ENCODE assay signal across 8 cellular contexts in genomic region chr18:812673-813404, GRCh38. TPM values are rescaled to one million over a fixed set of nuclear protein-coding genes. Genes with fewer than 3 reads are reported as not detected.
DNase-seq lines count a peak whose midpoint lies in the region; ATAC-seq and TF ChIP-seq lines count a peak whose summit lies in the region.

No MANE protein-coding gene starts in this region.

- intact Hi-C loops in esophagus squamous epithelium (cut with DNase I), result no loop called here

- H3K27me3 ChIP-seq in ACC112 (ENCODE audit: insufficient read depth, low read length) (no peaks in the 10 kb centered on the region), OCI-LY1 (ENCODE audit: insufficient read depth, low read length) (no peaks in the 10 kb centered on the region), esophagus squamous epithelium (no peaks in the 10 kb centered on the region)

- DNase-seq in activated T-cell treated with anti-CD3 and anti-CD28 coated beads for 48 hours (ENCODE audit: low read depth) (peak; percentile 63), esophagus squamous epithelium (lab: John Stamatoyannopoulos, UW) (peak; percentile 13)
- DNase-seq in naive thymus-derived CD8-positive, alpha-beta T cell, result peak; percentile 39 to 87 (median 73)
- peak; percentile 63 to 90 (median 80) for DNase-seq in stimulated activated naive CD4-positive, alpha-beta T cell (lab: John Stamatoyannopoulos, UW)

- no peaks in the 10 kb centered on the region for H4K20me1 ChIP-seq in OCI-LY1 (ENCODE audit: insufficient read depth, low read length)

- H3K79me2 ChIP-seq in ACC112 (ENCODE audit: control insufficient read depth, insufficient read depth, low read length, unreplicated experiment) (peaks cover 40% of the 10 kb centered on the region), OCI-LY1 (ENCODE audit: insufficient read depth, low read length) (no peaks in the 10 kb centered on the region)

- H3K9me2 ChIP-seq in OCI-LY1 (ENCODE audit: low read depth, low read length), result no peaks in the 10 kb centered on the region

- peak overlapping the region; percentile 96 to 100 (median 98) for H3K27ac Mint-ChIP-seq in naive thymus-derived CD8-positive, alpha-beta T cell

- H3K9me3 ChIP-seq in OCI-LY1 (ENCODE audit: low read length) (no peaks in the 10 kb centered on the region), esophagus squamous epithelium (no peaks in the 10 kb centered on the region)

- H3K4me1 ChIP-seq in ACC112 (ENCODE audit: control insufficient read depth, insufficient read depth, low read length, unreplicated experiment) (peaks cover 25% of the 10 kb centered on the region), OCI-LY1 (ENCODE audit: insufficient read depth, low read length, severe bottlenecking) (peaks cover 13% of the 10 kb centered on the region), esophagus squamous epithelium (peaks cover 0 to 45% (median 14%) of the 10 kb centered on the region in 3 donors)

- ATAC-seq in GM18520 (IDR thresholded peaks at IDR 0.05; ENCODE audit: unreplicated experiment) (peak; percentile 22), HG03108 (IDR thresholded peaks at IDR 0.05; ENCODE audit: unreplicated experiment) (peak; percentile 21)
- peak; percentile 62 to 73 for ATAC-seq in naive thymus-derived CD8-positive, alpha-beta T cell

- POLR2A ChIA-PET in naive thymus-derived CD8-positive, alpha-beta T cell (lab: Charles Lee), result interaction anchor here (0.6 to 5.1 kb wide), 10 partner anchors 8 to 1777 kb away, joined by 3 to 42 read pairs (median 4); partner anchors contain the start of gene ENOSF1

- no peaks in the 10 kb centered on the region for H3F3A ChIP-seq in OCI-LY1 (ENCODE audit: insufficient read depth, low read length)

- H3K9me3 Mint-ChIP-seq in naive thymus-derived CD8-positive, alpha-beta T cell, result no peaks in the 10 kb centered on the region

- H3K27me3 Mint-ChIP-seq in naive thymus-derived CD8-positive, alpha-beta T cell, result peaks cover 0 to 3% (median 0%) of the 10 kb centered on the region in 5 donors

- H2AFZ ChIP-seq in ACC112 (ENCODE audit: low read length, unreplicated experiment) (peak overlapping the region; percentile 94), OCI-LY1 (ENCODE audit: low read length) (no peak overlapping the region)

- H3K4me3 ChIP-seq in ACC112 (ENCODE audit: low read depth, low read length) (peak overlapping the region; percentile 96), OCI-LY1 (ENCODE audit: low read depth, low read length, poor library complexity, severe bottlenecking) (peak overlapping the region; percentile 71), esophagus squamous epithelium (peak overlapping the region; percentile 78 to 93 (median 88))

- H3K9ac ChIP-seq in OCI-LY1 (ENCODE audit: low read length), result peak overlapping the region; percentile 36; the same call in 1 of the 2 replicates

- no peak for TF ChIP-seq POLR2A in esophagus squamous epithelium (IDR thresholded peaks at IDR 0.05)

- H3K36me3 ChIP-seq in ACC112 (ENCODE audit: insufficient read depth, low read length) (no peaks in the 10 kb centered on the region), OCI-LY1 (ENCODE audit: insufficient read depth, low read length) (no peaks in the 10 kb centered on the region), esophagus squamous epithelium (no peaks in the 10 kb centered on the region)

- peaks cover 28 to 70% (median 65%) of the 10 kb centered on the region in 4 donors for H3K4me1 Mint-ChIP-seq in naive thymus-derived CD8-positive, alpha-beta T cell

- TF ChIP-seq CTCF in OCI-LY1 (IDR thresholded peaks at IDR 0.05; ENCODE audit: low read length), result no peak
- no peak for TF ChIP-seq CTCF in esophagus squamous epithelium (IDR thresholded peaks at IDR 0.05)

- H3K4me3 Mint-ChIP-seq in naive thymus-derived CD8-positive, alpha-beta T cell, result peak overlapping the region; percentile 82 to 98 (median 94)

- peaks cover 0 to 4% (median 0%) of the 10 kb centered on the region in 3 donors for H3K36me3 Mint-ChIP-seq in naive thymus-derived CD8-positive, alpha-beta T cell

- peak overlapping the region; percentile 81 for H3K27ac ChIP-seq in ACC112 (ENCODE audit: low read depth, low read length)
- no peak overlapping the region for H3K27ac ChIP-seq in OCI-LY1 (ENCODE audit: low read depth, low read length, poor library complexity, severe bottlenecking)
- H3K27ac ChIP-seq in esophagus squamous epithelium, result peak overlapping the region; percentile 93 to 97 (median 96)

- 4% methylated on average over 7 to 15 of the region's 33 CpGs for WGBS in esophagus squamous epithelium, 2 donors

- H3K4me2 ChIP-seq in OCI-LY1 (ENCODE audit: low read length), result peak overlapping the region; percentile 76

RNA-seq across cellular contexts. Expression of gene YES1, which starts 0.8 kb away (rescaled TPM):
- total RNA-seq in esophagus squamous epithelium, result 100 to 1,000 TPM; 105 to 143 (median 125) TPM
- total RNA-seq in naive thymus-derived CD8-positive, alpha-beta T cell, result 10 to 100 TPM; 13.8 to 17.9 TPM
- polyA plus RNA-seq in naive thymus-derived CD8-positive, alpha-beta T cell, result 1 to 10 TPM in 2 of 3 donors, under 1 TPM in 1; 0.68 to 3.3 (median 2.9) TPM

Comparison
In these comparisons a context has a peak if more than half of its experiments do, and no peak if none do; other contexts are left out.
1. DNase-seq: peak in every context shown above with its lines; median percentile 80 in stimulated activated naive CD4-positive, alpha-beta T cell; 73 in naive thymus-derived CD8-positive, alpha-beta T cell; 63 in activated T-cell treated with anti-CD3 and anti-CD28 coated beads for 48 hours; 13 in esophagus squamous epithelium.
2. RNA of gene YES1, which starts 0.8 kb away (total RNA-seq): 105 to 143 TPM in esophagus squamous epithelium; 13.8 to 17.9 TPM in naive thymus-derived CD8-positive, alpha-beta T cell; every median in the first group is over 4 times any median in the second.
3. Peak in every context shown above with its lines, with median percentiles within 50 percentile points of each other: H3K4me3 ChIP-seq and ATAC-seq.